ENCODE assay signal across 8 cellular contexts in genomic region chr7:2354173-2355078, GRCh38. TPM values are rescaled to one million over a fixed set of nuclear protein-coding genes. Genes with fewer than 3 reads are reported as not detected.
A peak's percentile ranks its signal among the peaks of the same experiment; 100 is the strongest.
DNase-seq lines count a peak whose midpoint lies in the region; ATAC-seq lines count a peak whose summit lies in the region.

Gene EIF3B, plus strand, starts transcription at chr7:2354827. Its CDS starts 95 bp downstream, at chr7:2354922.

- H3K27me3 ChIP-seq in effector memory CD4-positive, alpha-beta T cell (replicated peaks; ENCODE audit: control insufficient read depth, insufficient read depth, low read length, poor library complexity, severe bottlenecking) = no peaks in the 10 kb centered on the region

- H3K36me3 ChIP-seq in effector memory CD4-positive, alpha-beta T cell (ENCODE audit: control insufficient read depth, insufficient read depth, low read length) = peaks cover 6% of the 10 kb centered on the region

- peak; percentile 99 for DNase-seq in COLO829 (ENCODE audit: low spot score)
- peak; percentile 98 for DNase-seq in HT-29 (ENCODE audit: low spot score)
- DNase-seq in NK-92 treated with Interleukin-12 subunit alpha and Interleukin-12 subunit beta, amount 100 ng/mL, for 24 hours (lab: John Stamatoyannopoulos, UW) = peak; percentile 72
- DNase-seq in activated CD8-positive, alpha-beta memory T cell treated with anti-CD3 and anti-CD28 coated beads for 24 hours = peak; percentile 97
- DNase-seq in effector memory CD4-positive, alpha-beta T cell = peak; percentile 81 to 86 (median 81)
- peak; percentile 95 to 97 for DNase-seq in lung microvascular endothelial cell (ENCODE audit: low read depth in 2 of 2)
- peak; percentile 75 to 87 (median 81) for DNase-seq in stimulated activated CD4-positive, alpha-beta T cell treated with anti-CD3 and anti-CD28 coated beads, TNF-alpha, amount 100 ng/mL, for 4 hours (ENCODE audit: low read depth in 3 of 3)

- peak; percentile 72 for ATAC-seq in GM21360 (IDR thresholded peaks at IDR 0.05; ENCODE audit: unreplicated experiment)

- H3K4me1 ChIP-seq in effector memory CD4-positive, alpha-beta T cell (ENCODE audit: control insufficient read depth, insufficient read depth, low read length, poor library complexity, severe bottlenecking) = peaks cover 32% of the 10 kb centered on the region

- H3K27ac ChIP-seq in effector memory CD4-positive, alpha-beta T cell (ENCODE audit: insufficient read depth, low read length, poor library complexity, severe bottlenecking) = peak within 1 kb of the TSS; percentile 98

- peak within 1 kb of the TSS; percentile 88 for H3K4me3 ChIP-seq in effector memory CD4-positive, alpha-beta T cell (ENCODE audit: insufficient read depth, low read depth, low read length, poor library complexity, severe bottlenecking)

- H3K9me3 ChIP-seq in effector memory CD4-positive, alpha-beta T cell (ENCODE audit: control insufficient read depth, low read length) = no peaks in the 10 kb centered on the region

RNA-seq across cellular contexts. Expression of gene EIF3B, which starts in this region (rescaled TPM):
- total RNA-seq in HT-29 (2014; rRNA removed; shearing (Covaris generic)) = 430 and 463 TPM in 2 replicates
- total RNA-seq in lung microvascular endothelial cell = 141 and 143 TPM in 2 replicates

Comparison
In these comparisons a context has a peak if more than half of its experiments do, and no peak if none do; other contexts are left out.
1. Peak in every context shown above with its lines: DNase-seq, ATAC-seq, H3K4me3 ChIP-seq and H3K27ac ChIP-seq.